Comparison of ENCODE assay signal across 16 cellular contexts in the genomic region with DNA sequence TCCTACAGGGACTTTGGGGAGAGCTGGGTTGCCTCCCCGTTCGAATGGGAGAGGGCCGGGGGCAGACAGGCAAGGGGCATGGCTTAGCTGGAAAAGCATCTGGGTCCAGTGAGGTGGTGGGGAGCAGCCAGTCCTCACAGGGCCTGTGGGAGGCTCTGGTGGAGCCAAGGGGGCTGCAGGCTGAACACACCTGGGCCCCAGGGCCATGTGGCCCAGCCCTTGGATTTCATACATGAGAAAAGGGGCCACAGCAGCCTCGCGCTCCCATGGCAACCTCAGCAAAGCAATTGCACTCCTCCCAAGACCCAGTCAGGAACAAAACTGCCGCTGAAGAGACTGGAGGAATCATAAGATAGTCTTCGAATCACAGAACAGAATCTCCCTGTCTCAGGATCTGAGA.
"Had no signal": no experiment of that assay in that cellular context is flagged by ENCODE, and none has a peak within 500 bp of the region (broad histone marks: within the 10 kb centered on the region; RNA-seq: fewer than 3 reads in every experiment).

No MANE protein-coding gene starts in this region.

- H3K36me3 Mint-ChIP-seq: activated naive CD4-positive, alpha-beta T cell treated with anti-CD3 and anti-CD28 coated beads, Interleukin-2, amount 50 U/mL, for 72 hours; T-cell had no signal

- DNase-seq: activated CD4-positive, alpha-beta T cell treated with anti-CD3 and anti-CD28 coated beads for 4 hours; activated CD8-positive, alpha-beta memory T cell treated with anti-CD3 and anti-CD28 coated beads, Interleukin-2, amount 50 U/mL, for 4 hours; activated CD8-positive, alpha-beta T cell treated with anti-CD3 and anti-CD28 coated beads, Interleukin-2, amount 10 ng/mL, durations not matched to agents 7 days and 5 days; activated gamma-delta T cell; activated T-cell treated with anti-CD3 and anti-CD28 coated beads, Interleukin-2, amount 50 U/mL, for 48 hours; brain microvascular endothelial cell; heart left ventricle; left cardiac atrium; retina; stimulated activated CD4-positive, alpha-beta T cell treated with anti-CD3 and anti-CD28 coated beads, Interleukin-12 subunit alpha, Interleukin-12 subunit beta, amount 100 ng/mL, for 4 hours; stimulated activated CD4-positive, alpha-beta T cell treated with anti-CD3 and anti-CD28 coated beads, Interleukin-2, amount 100 ng/mL, for 24 hours; stomach; T-cell; uterus had no signal

- H3K9me3 ChIP-seq: heart left ventricle, stomach, uterus had no signal

- H3K36me3 ChIP-seq: brain microvascular endothelial cell, heart left ventricle, stomach, uterus had no signal

- H3K27ac ChIP-seq: brain microvascular endothelial cell, heart left ventricle, stomach, uterus had no signal

- H3K9me3 Mint-ChIP-seq: activated naive CD4-positive, alpha-beta T cell treated with anti-CD3 and anti-CD28 coated beads, Interleukin-2, amount 50 U/mL, for 72 hours; T-cell had no signal

- H3K27me3 Mint-ChIP-seq: T-cell had no signal

- H3K27ac Mint-ChIP-seq: T-cell had no signal

- H3K4me3 ChIP-seq: heart left ventricle, lung, stomach, uterus had no signal

- ATAC-seq: activated CD8-positive, alpha-beta T cell treated with anti-CD3 and anti-CD28 coated beads, Interleukin-2, amount 10 ng/mL, durations not matched to agents 7 days and 5 days; activated naive CD4-positive, alpha-beta T cell treated with anti-CD3 and anti-CD28 coated beads, Interleukin-2, amount 50 U/mL, for 72 hours; heart left ventricle; left cardiac atrium; T-cell had no signal

- H3K4me3 Mint-ChIP-seq: activated CD8-positive, alpha-beta T cell treated with anti-CD3 and anti-CD28 coated beads, Interleukin-2, amount 10 ng/mL, durations not matched to agents 7 days and 5 days; T-cell had no signal

- H3K27me3 ChIP-seq: brain microvascular endothelial cell, heart left ventricle, stomach, uterus had no signal
